14 cellular contexts compared by ENCODE assay signal in the genomic region with DNA sequence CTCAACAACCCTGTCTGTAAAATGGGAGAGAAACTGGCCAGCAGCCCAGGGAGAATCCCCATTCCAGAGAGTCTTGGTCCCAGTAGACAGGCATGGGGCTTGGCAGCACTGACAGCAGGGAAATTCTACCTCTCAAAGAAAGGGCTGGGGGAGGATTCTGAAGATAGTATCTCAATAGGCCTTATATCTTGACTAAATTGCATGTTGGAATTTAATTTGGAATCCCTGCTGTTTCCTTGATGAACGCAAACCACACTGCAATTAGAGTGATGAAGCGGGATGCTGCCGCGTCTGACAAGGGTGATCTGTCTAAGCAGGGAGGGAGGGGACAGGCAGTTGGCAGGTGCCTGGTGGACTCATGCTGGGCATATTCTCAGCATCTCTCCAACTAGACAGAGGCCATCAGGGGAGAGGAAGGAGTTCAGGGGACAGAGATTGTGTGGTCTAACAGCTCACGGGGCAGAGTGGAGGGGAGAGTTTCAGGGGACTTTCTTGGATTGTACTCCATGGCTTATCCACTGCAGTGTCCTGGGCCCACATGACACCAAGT.
"Had no signal": no experiment of that assay in that cellular context is flagged by ENCODE, and none has a peak within 500 bp of the region (broad histone marks: within the 10 kb centered on the region; RNA-seq: fewer than 3 reads in every experiment).

No MANE protein-coding gene starts in this region.

- H3K4me3 ChIP-seq: coronary artery, lower lobe of right lung, neural progenitor cell, spleen, stomach, testis, upper lobe of left lung had no signal

- H3K4me1 ChIP-seq: lower lobe of right lung, neural progenitor cell, spleen, stomach, testis, upper lobe of left lung had no signal

- H3K9me3 ChIP-seq: lower lobe of right lung, spleen, stomach, testis, upper lobe of left lung had no signal

- H3K36me3 ChIP-seq: lower lobe of right lung, neural progenitor cell, spleen, stomach, upper lobe of left lung had no signal

- H3K27ac ChIP-seq: coronary artery, lower lobe of right lung, neural progenitor cell, spleen, stomach, testis, upper lobe of left lung, VCaP had no signal

- H3K27me3 ChIP-seq: neural progenitor cell, spleen, stomach, testis, upper lobe of left lung had no signal

- DNase-seq: activated CD4-positive, alpha-beta T cell treated with anti-CD3 and anti-CD28 coated beads for 1 hour; activated CD4-positive, alpha-beta T cell treated with anti-CD3 and anti-CD28 coated beads, Interleukin-2, amount 50 U/mL, for 4 hours; activated naive CD4-positive, alpha-beta T cell treated with anti-CD3 and anti-CD28 coated beads, Interleukin-2, amount 10 ng/mL, durations not matched to agents 7 days and 5 days; activated T-cell treated with anti-CD3 and anti-CD28 coated beads for 4 hours; left colon; lower lobe of right lung; naive B cell; spleen; stomach; testis; upper lobe of left lung had no signal
